25 cellular contexts compared by ENCODE assay signal in the genomic region with DNA sequence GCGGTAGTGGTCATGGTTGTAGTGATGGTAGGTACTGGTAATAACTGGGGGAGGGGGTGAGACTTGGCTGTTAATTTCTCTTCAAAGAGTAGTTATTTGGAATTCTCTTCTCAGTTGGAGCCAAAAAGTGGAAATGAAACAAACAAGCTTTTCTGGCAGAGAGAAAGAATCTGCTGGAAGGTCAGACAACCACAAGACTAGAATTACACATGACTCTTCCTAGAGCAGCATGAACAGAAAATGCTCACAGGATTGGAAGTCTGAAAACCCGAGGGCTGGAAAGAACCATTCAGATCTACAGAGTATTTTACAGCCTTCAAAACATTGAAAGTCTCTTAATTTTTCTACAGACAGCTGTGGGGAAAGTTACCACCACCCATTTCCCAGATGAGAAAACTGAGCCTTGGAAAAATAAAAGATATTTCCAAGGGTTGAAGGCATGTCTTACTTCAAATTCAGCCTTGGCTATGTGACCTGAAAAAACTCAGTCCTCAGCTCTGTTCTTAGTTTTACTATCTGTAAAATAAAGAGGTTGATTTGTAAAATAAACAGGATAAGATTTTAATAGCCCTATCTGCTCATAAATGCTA. TPM values are rescaled to one million over a fixed set of nuclear protein-coding genes. Genes with fewer than 3 reads are reported as not detected.
DNase-seq lines count a peak whose midpoint lies in the region; ATAC-seq, FAIRE-seq and TF ChIP-seq lines count a peak whose summit lies in the region.
"Had no signal": no experiment of that assay in that cellular context is flagged by ENCODE, and none has a peak within 500 bp of the region (broad histone marks: within the 10 kb centered on the region; RNA-seq: fewer than 3 reads in every experiment).

No MANE protein-coding gene starts in this region.

- H2AK5ac ChIP-seq in mesenchymal stem cell (ENCODE audit: low read length, severe bottlenecking): no peak overlapping the region

- no peak overlapping the region for H4K91ac ChIP-seq in mesenchymal stem cell (ENCODE audit: low read length)

- no peaks in the 10 kb centered on the region for H3K36me3 ChIP-seq in brain microvascular endothelial cell (replicated peaks)
- peaks cover 0 to 2% of the 10 kb centered on the region in 2 experiments for H3K36me3 ChIP-seq in mesenchymal stem cell (ENCODE audit: control insufficient read depth in 1 of 2, insufficient read depth in 2 of 2, low read depth in 1 of 2, low read length in 2 of 2)
- H3K36me3 ChIP-seq: cardiac muscle cell, SJCRH30 had no signal

- H3K4ac ChIP-seq in mesenchymal stem cell (ENCODE audit: low read depth in 1 of 2, low read length in 2 of 2): no peak overlapping the region

- H3K9me3 Mint-ChIP-seq in Calu3 (ENCODE audit: low read depth, unreplicated experiment): no peaks in the 10 kb centered on the region
- H3K9me3 Mint-ChIP-seq: natural killer cell; T-helper 2 cell treated with Interferon-gamma antibody and Interleukin-4, amounts not matched to agents 5 μg/mL and 100 μg/mL, for 36 hours had no signal

- H3K4me3 ChIP-seq in AG04449 (ENCODE audit: low read depth, low read length) (no peak overlapping the region), brain microvascular endothelial cell (ENCODE audit: low read depth, low read length) (no peak overlapping the region), mesenchymal stem cell (ENCODE audit: insufficient read depth in 1 of 2, low read depth in 1 of 2, low read length in 2 of 2) (peak overlapping the region in 1 of 2 experiments; percentile 10)
- H3K4me3 ChIP-seq: cardiac muscle cell, SJCRH30, smooth muscle cell had no signal

- 88% methylated on average over 2 of the region's 2 CpGs for WGBS in mesenchymal stem cell

- peak; percentile 27 for FAIRE-seq in H54 (lab: Jason Lieb, UNC)
- FAIRE-seq: A204.1 had no signal

- no peaks in the 10 kb centered on the region for H3K27me3 ChIP-seq in brain microvascular endothelial cell (replicated peaks)
- H3K27me3 ChIP-seq in mesenchymal stem cell (ENCODE audit: control insufficient read depth in 1 of 2, insufficient read depth in 1 of 2, low read length in 2 of 2): no peaks in the 10 kb centered on the region
- H3K27me3 ChIP-seq: cardiac muscle cell, SJCRH30 had no signal

- H2BK120ac ChIP-seq in mesenchymal stem cell (ENCODE audit: low read depth, low read length): no peak overlapping the region

- no peak overlapping the region for H3K27ac Mint-ChIP-seq in Calu3 (ENCODE audit: unreplicated experiment)
- H3K27ac Mint-ChIP-seq: activated CD8-positive, alpha-beta T cell treated with anti-CD3 and anti-CD28 coated beads, Interleukin-2, amount 10 ng/mL, durations not matched to agents 7 days and 5 days; activated naive CD8-positive, alpha-beta T cell; CD8-positive, alpha-beta memory T cell; natural killer cell; T-helper 2 cell treated with Interferon-gamma antibody and Interleukin-4, amounts not matched to agents 5 μg/mL and 100 μg/mL, for 36 hours had no signal

- no peak overlapping the region for H2AFZ ChIP-seq in mesenchymal stem cell (ENCODE audit: low read depth, low read length)

- H2BK12ac ChIP-seq in mesenchymal stem cell (ENCODE audit: low read length in 2 of 2): peak overlapping the region in 1 of 2 experiments; percentile 59

- no peak for TF ChIP-seq CTCF in AG04449 (IDR thresholded peaks at IDR 0.05; ENCODE audit: insufficient read depth, low read length, missing control alignments)
- no peak for TF ChIP-seq CTCF in brain microvascular endothelial cell (IDR thresholded peaks at IDR 0.05; ENCODE audit: low read depth, low read length, missing control alignments)
- no peak for TF ChIP-seq CTCF in Calu3 (IDR thresholded peaks at IDR 0.05; ENCODE audit: unreplicated experiment)

- peak; percentile 34 for DNase-seq in AG04449 (ENCODE audit: low read depth, low spot score)
- DNase-seq in H54 (ENCODE audit: insufficient read length, low spot score): no peak
- peak; percentile 9 for DNase-seq in brain microvascular endothelial cell
- DNase-seq in mesenchymal stem cell: no peak
- DNase-seq in stimulated activated CD4-positive, alpha-beta T cell treated with anti-CD3 and anti-CD28 coated beads, Interleukin-4, amount 100 ng/mL, for 24 hours: no peak
- DNase-seq in Calu3: no peak
- no peak for DNase-seq in stimulated activated CD4-positive, alpha-beta T cell treated with anti-CD3 and anti-CD28 coated beads, Interleukin-12 subunit alpha, Interleukin-12 subunit beta, amount 100 ng/mL, for 4 hours
- DNase-seq: activated CD8-positive, alpha-beta T cell treated with anti-CD3 and anti-CD28 coated beads, Interleukin-2, amount 10 ng/mL, durations not matched to agents 7 days and 5 days; activated T-cell treated with anti-CD3 and anti-CD28 coated beads, Interleukin-2, amount 50 U/mL, for 48 hours; CD8-positive, alpha-beta memory T cell; DMS79 treated with DMSO at 0.1 percent for 48 hours; KG1; mesendoderm; natural killer cell; NCI-H1092 treated with DMSO at 0.1 percent for 48 hours; NCI-H526 treated with DMSO at 0.1 percent for 48 hours; posterior cingulate gyrus; SJCRH30 had no signal

- TF ChIP-seq POLR2A in H54 (IDR thresholded peaks at IDR 0.05; ENCODE audit: low read depth, low read length): no peak

- in situ Hi-C loops in brain microvascular endothelial cell (cut with HindIII; ENCODE audit: low pct_ligation_motif_present, low sequenced_read_pairs): no loop called here

- no peaks in the 10 kb centered on the region for H3K9me3 ChIP-seq in mesenchymal stem cell (ENCODE audit: control insufficient read depth, low read length)

- H3K27me3 Mint-ChIP-seq in Calu3 (ENCODE audit: unreplicated experiment): peaks cover 12% of the 10 kb centered on the region
- H3K27me3 Mint-ChIP-seq: activated naive CD8-positive, alpha-beta T cell; CD8-positive, alpha-beta memory T cell had no signal

- no peak overlapping the region for H3K18ac ChIP-seq in mesenchymal stem cell (ENCODE audit: low read depth in 1 of 2, low read length in 2 of 2)

- CTCF ChIA-PET in AG04449 (lab: Yijun Ruan, JAX) (interaction anchor here (0.7 to 11.8 kb wide), 5 partner anchors 9 to 1731 kb away, joined by 3 to 172 read pairs (median 4); no protein-coding TSS in a partner anchor), Calu3 (lab: Charles Lee) (no interaction called here)

- H3K4me2 ChIP-seq in mesenchymal stem cell (ENCODE audit: low read length, poor library complexity, severe bottlenecking): no peak overlapping the region
- H3K4me2 ChIP-seq: smooth muscle cell had no signal

- no peak overlapping the region for H3K4me3 Mint-ChIP-seq in Calu3 (ENCODE audit: low read depth, unreplicated experiment)
- H3K4me3 Mint-ChIP-seq: activated CD8-positive, alpha-beta T cell treated with anti-CD3 and anti-CD28 coated beads, Interleukin-2, amount 10 ng/mL, durations not matched to agents 7 days and 5 days; activated naive CD8-positive, alpha-beta T cell; CD8-positive, alpha-beta memory T cell; natural killer cell; T-helper 2 cell treated with Interferon-gamma antibody and Interleukin-4, amounts not matched to agents 5 μg/mL and 100 μg/mL, for 36 hours had no signal

- H3K23ac ChIP-seq in mesenchymal stem cell (ENCODE audit: low read length in 2 of 2): no peak overlapping the region

- intact Hi-C loops in Calu3 (cut with micrococcal nuclease; ENCODE audit: unreplicated experiment): no loop called here

- peaks cover 3% of the 10 kb centered on the region for H3K4me1 ChIP-seq in mesenchymal stem cell (ENCODE audit: control insufficient read depth, insufficient read depth, low read depth, low read length)
- H3K4me1 ChIP-seq: SJCRH30 had no signal

- H3K36me3 Mint-ChIP-seq in Calu3 (ENCODE audit: insufficient read depth, unreplicated experiment): no peaks in the 10 kb centered on the region
- H3K36me3 Mint-ChIP-seq: natural killer cell had no signal

- no peaks in the 10 kb centered on the region for H3K4me1 Mint-ChIP-seq in Calu3 (ENCODE audit: low read depth, unreplicated experiment)
- H3K4me1 Mint-ChIP-seq: CD8-positive, alpha-beta memory T cell; natural killer cell had no signal

- peak overlapping the region; percentile 21 for H3K9ac ChIP-seq in mesenchymal stem cell (ENCODE audit: low read length)

- no TSS peak for BruUV-seq in Calu3 (replicated peaks; lab: Mats Ljungman, UMichigan)

- H2BK5ac ChIP-seq in mesenchymal stem cell (ENCODE audit: low read depth, low read length, poor library complexity, severe bottlenecking): no peak overlapping the region

- POLR2A ChIA-PET in AG04449 (lab: Yijun Ruan, JAX): interaction anchor here (0.6 to 1.0 kb wide), 3 partner anchors 354 to 1871 kb away, joined by 3 read pairs; no protein-coding TSS in a partner anchor

- no peaks in the 10 kb centered on the region for H3K79me1 ChIP-seq in mesenchymal stem cell (replicated peaks; ENCODE audit: low read length, poor library complexity, severe bottlenecking)

- H3K14ac ChIP-seq in mesenchymal stem cell (ENCODE audit: low read length in 2 of 2): no peak overlapping the region

- no peak overlapping the region for H2BK15ac ChIP-seq in mesenchymal stem cell (ENCODE audit: low read depth, poor library complexity, severe bottlenecking)

- H4K8ac ChIP-seq in mesenchymal stem cell (ENCODE audit: low read length): no peak overlapping the region

- ATAC-seq in GM18520 (IDR thresholded peaks at IDR 0.05; ENCODE audit: unreplicated experiment): no peak
- ATAC-seq: activated CD8-positive, alpha-beta T cell treated with anti-CD3 and anti-CD28 coated beads, Interleukin-2, amount 10 ng/mL, durations not matched to agents 7 days and 5 days; HCT116; natural killer cell had no signal

- H3K27ac ChIP-seq in brain microvascular endothelial cell (no peak overlapping the region), mesenchymal stem cell (ENCODE audit: low read length, poor library complexity, severe bottlenecking) (no peak overlapping the region)
- H3K27ac ChIP-seq: cardiac muscle cell, SJCRH30 had no signal

RNA-seq across cellular contexts. Expression of a gene that starts 42.9 kb away (rescaled TPM):
- 12.1 TPM for polyA plus RNA-seq in mesenchymal stem cell (2013, experiment 1 of 2)
- polyA plus RNA-seq in mesenchymal stem cell (2013, experiment 2 of 2): 11.4 TPM
- total RNA-seq in Calu3 (2022): 8.6 and 9.3 TPM in 2 replicates

Comparison
In these comparisons a context has a peak if more than half of its experiments do, and no peak if none do; other contexts are left out.
1. DNase-seq: peak in AG04449 (single experiment) and brain microvascular endothelial cell (single experiment); none in H54 (single experiment), mesenchymal stem cell (single experiment), stimulated activated CD4-positive, alpha-beta T cell treated with anti-CD3 and anti-CD28 coated beads, Interleukin-4, amount 100 ng/mL, for 24 hours (single experiment), Calu3 (single experiment) and stimulated activated CD4-positive, alpha-beta T cell treated with anti-CD3 and anti-CD28 coated beads, Interleukin-12 subunit alpha, Interleukin-12 subunit beta, amount 100 ng/mL, for 4 hours (single experiment).